35 cellular contexts compared by ENCODE assay signal in the genomic region with DNA sequence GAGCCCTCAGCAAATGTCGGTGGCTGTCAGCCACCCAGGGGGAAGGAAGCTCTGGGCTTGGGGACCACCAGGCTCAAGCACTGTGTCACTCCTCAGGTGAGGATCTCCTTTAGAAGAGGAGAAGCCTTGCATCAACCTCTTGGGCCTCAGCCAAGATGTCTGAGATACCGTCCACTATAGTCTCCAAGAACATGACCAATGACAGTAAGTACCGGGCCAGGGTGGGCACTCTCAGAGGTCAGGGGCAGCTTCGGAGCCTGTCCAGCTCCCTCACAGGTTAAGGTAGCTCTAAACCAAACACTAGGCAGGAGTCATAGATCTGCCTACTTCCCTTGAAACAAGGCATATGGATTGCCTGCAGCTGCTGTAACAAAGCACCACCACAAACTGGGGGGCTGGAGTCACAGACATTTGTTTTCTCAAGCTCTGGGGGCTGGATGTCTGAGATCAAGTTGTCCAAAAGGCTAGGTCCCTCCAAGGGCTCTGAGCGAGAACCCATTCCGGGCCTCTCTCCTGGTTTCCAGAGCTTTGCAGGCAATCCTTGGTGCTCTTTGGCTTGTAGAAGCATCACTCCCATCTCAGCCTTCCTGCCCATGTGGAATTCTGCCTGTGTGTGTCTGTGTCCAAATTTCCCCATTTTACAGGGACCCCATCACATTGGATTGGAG. TPM values are rescaled to one million over a fixed set of nuclear protein-coding genes. Genes with fewer than 3 reads are reported as not detected.
"Had no signal": no experiment of that assay in that cellular context is flagged by ENCODE, and none has a peak within 500 bp of the region (broad histone marks: within the 10 kb centered on the region; RNA-seq: fewer than 3 reads in every experiment).

No MANE protein-coding gene starts in this region.

- H3K27ac ChIP-seq: adrenal gland, body of pancreas, breast epithelium, SJCRH30, SK-N-MC, WERI-Rb-1 had no signal

- ATAC-seq: activated CD8-positive, alpha-beta memory T cell treated with anti-CD3 and anti-CD28 coated beads, Interleukin-2, amount 10 ng/mL, durations not matched to agents 7 days and 5 days; activated naive CD4-positive, alpha-beta T cell treated with anti-CD3 and anti-CD28 coated beads, Interleukin-2, amount 50 U/mL, for 72 hours; activated T-cell treated with anti-CD3 and anti-CD28 coated beads, Interleukin-2, amount 50 U/mL, for 72 hours; activated T-helper 17 cell treated with anti-CD3 and anti-CD28 coated beads, Interleukin-2, amount 50 U/mL, for 72 hours; body of pancreas; Panc1 had no signal

- DNase-seq: activated CD4-positive, alpha-beta memory T cell treated with anti-CD3 and anti-CD28 coated beads, Interleukin-2, amount 10 ng/mL, durations not matched to agents 7 days and 5 days; activated CD4-positive, alpha-beta T cell treated with anti-CD3 and anti-CD28 coated beads for 1 hour; activated CD4-positive, alpha-beta T cell treated with anti-CD3 and anti-CD28 coated beads for 48 hours; activated CD4-positive, CD25-positive, alpha-beta regulatory T cell; activated CD8-positive, alpha-beta memory T cell treated with anti-CD3 and anti-CD28 coated beads for 24 hours; activated CD8-positive, alpha-beta memory T cell treated with anti-CD3 and anti-CD28 coated beads, Interleukin-2, amount 10 ng/mL, durations not matched to agents 7 days and 5 days; activated CD8-positive, alpha-beta memory T cell treated with anti-CD3 and anti-CD28 coated beads, Interleukin-2, amount 50 U/mL, for 48 hours; activated gamma-delta T cell treated with Interleukin-2 at 50 U/mL for 16 hours; activated naive CD4-positive, alpha-beta T cell treated with anti-CD3 and anti-CD28 coated beads for 36 hours; activated T-cell treated with anti-CD3 and anti-CD28 coated beads, Interleukin-2, amount 50 U/mL, for 72 hours; adrenal gland; body of pancreas; Karpas-422; KBM-7; NCI-H1105; NCI-H1417 treated with DMSO at 0.1 percent for 48 hours; NCI-H1930; NCI-H2081 treated with DMSO at 0.1 percent for 48 hours; NCI-H226; NCI-H524 treated with DMSO at 0.1 percent for 48 hours; SJCRH30; T1000; WERI-Rb-1 had no signal

- H3K27me3 ChIP-seq: body of pancreas had no signal

- H3K4me3 ChIP-seq: adrenal gland, body of pancreas, breast epithelium, SJCRH30, SK-N-MC had no signal

- H3K36me3 ChIP-seq: adrenal gland, breast epithelium, SJCRH30, WERI-Rb-1 had no signal

- H3K4me1 ChIP-seq: breast epithelium, SJCRH30 had no signal

- H3K9me3 ChIP-seq: adrenal gland, body of pancreas, breast epithelium, SJCRH30 had no signal

RNA-seq across cellular contexts. Expression of a gene that starts 1.3 kb away (rescaled TPM):
- total RNA-seq: activated CD4-positive, alpha-beta memory T cell treated with anti-CD3 and anti-CD28 coated beads, Interleukin-2, amount 10 ng/mL, durations not matched to agents 7 days and 5 days; activated CD8-positive, alpha-beta memory T cell treated with anti-CD3 and anti-CD28 coated beads, Interleukin-2, amount 10 ng/mL, durations not matched to agents 7 days and 5 days; activated naive CD4-positive, alpha-beta T cell treated with anti-CD3 and anti-CD28 coated beads for 36 hours; activated naive CD4-positive, alpha-beta T cell treated with anti-CD3 and anti-CD28 coated beads, Interleukin-2, amount 50 U/mL, for 72 hours; activated T-cell treated with anti-CD3 and anti-CD28 coated beads, Interleukin-2, amount 50 U/mL, for 72 hours; activated T-helper 17 cell treated with anti-CD3 and anti-CD28 coated beads, Interleukin-2, amount 50 U/mL, for 72 hours; adrenal gland; astrocyte; body of pancreas; breast epithelium; MCF 10A; NCI-H460; RPMI7951; SJCRH30; T-helper 1 cell treated with Interleukin-12 subunit alpha and Interleukin-12 subunit beta and Interleukin-4 antibody, amounts not matched to agents 30 ng/mL and 1 ng/mL, for 36 hours; T-helper 2 cell treated with Interferon-gamma antibody and Interleukin-4, amounts not matched to agents 100 ng/mL and 5 ng/mL, for 36 hours had no signal
- polyA plus RNA-seq: adrenal gland, IgD-negative memory B cell had no signal

RNA-seq across cellular contexts. Expression of a gene that starts 38.8 kb away (rescaled TPM):
- total RNA-seq: activated CD4-positive, alpha-beta memory T cell treated with anti-CD3 and anti-CD28 coated beads, Interleukin-2, amount 10 ng/mL, durations not matched to agents 7 days and 5 days; activated CD8-positive, alpha-beta memory T cell treated with anti-CD3 and anti-CD28 coated beads, Interleukin-2, amount 10 ng/mL, durations not matched to agents 7 days and 5 days; T-helper 1 cell treated with Interleukin-12 subunit alpha and Interleukin-12 subunit beta and Interleukin-4 antibody, amounts not matched to agents 30 ng/mL and 1 ng/mL, for 36 hours; T-helper 2 cell treated with Interferon-gamma antibody and Interleukin-4, amounts not matched to agents 100 ng/mL and 5 ng/mL, for 36 hours had no signal
- polyA plus RNA-seq: IgD-negative memory B cell had no signal
